Comparison of ENCODE assay signal across 29 cellular contexts in genomic region chr11:106621479-106621878, GRCh38.
"Had no signal": no experiment of that assay in that cellular context is flagged by ENCODE, and none has a peak within 500 bp of the region (broad histone marks: within the 10 kb centered on the region; RNA-seq: fewer than 3 reads in every experiment).

No MANE protein-coding gene starts in this region.

- H3K4me3 ChIP-seq: ascending aorta, cardiac muscle cell, colonic mucosa, dorsolateral prefrontal cortex, gastroesophageal sphincter, ovary, prostate gland, smooth muscle cell, vagina had no signal

- DNase-seq: activated CD4-positive, alpha-beta T cell treated with anti-CD3 and anti-CD28 coated beads for 48 hours; activated CD4-positive, alpha-beta T cell treated with anti-CD3 and anti-CD28 coated beads, Interleukin-2, amount 50 U/mL, for 48 hours; activated CD8-positive, alpha-beta memory T cell treated with anti-CD3 and anti-CD28 coated beads for 24 hours; activated effector memory CD4-positive, alpha-beta T cell treated with anti-CD3 and anti-CD28 coated beads, Interleukin-2, amount 50 U/mL, for 16 hours; activated naive CD4-positive, alpha-beta T cell treated with anti-CD3 and anti-CD28 coated beads for 36 hours; activated naive CD8-positive, alpha-beta T cell treated with anti-CD3 and anti-CD28 coated beads for 36 hours; activated T-cell treated with anti-CD3 and anti-CD28 coated beads, Interleukin-2, amount 50 U/mL, for 1 hour; cerebellar nuclear complex; colonic mucosa; dorsolateral prefrontal cortex; effector memory CD4-positive, alpha-beta T cell; hippocampal formation; left cardiac atrium; mammary epithelial cell; naive thymus-derived CD4-positive, alpha-beta T cell; ovary; retina; stimulated activated CD4-positive, alpha-beta T cell treated with anti-CD3 and anti-CD28 coated beads, Interleukin-1b, Interleukin-23, amount 100 ng/mL, for 48 hours; stimulated activated CD4-positive, alpha-beta T cell treated with anti-CD3 and anti-CD28 coated beads, Interleukin-4, amount 100 ng/mL, for 4 hours; stimulated activated CD8-positive, alpha-beta memory T cell treated with anti-CD3 and anti-CD28 coated beads, Interleukin-4, amount 100 ng/mL, for 48 hours; stimulated activated naive CD8-positive, alpha-beta T cell treated with anti-CD3 and anti-CD28 coated beads, Interleukin-15, amount 100 ng/mL, for 72 hours; substantia nigra; WERI-Rb-1 had no signal

- H3K9me3 ChIP-seq: ascending aorta, colonic mucosa, gastroesophageal sphincter, ovary, prostate gland, vagina had no signal

- H3K27me3 ChIP-seq: ascending aorta, cardiac muscle cell, colonic mucosa, dorsolateral prefrontal cortex, gastroesophageal sphincter, ovary, vagina had no signal

- H3K36me3 ChIP-seq: ascending aorta, cardiac muscle cell, colonic mucosa, gastroesophageal sphincter, ovary, prostate gland, vagina, WERI-Rb-1 had no signal
